In the genomic region with DNA sequence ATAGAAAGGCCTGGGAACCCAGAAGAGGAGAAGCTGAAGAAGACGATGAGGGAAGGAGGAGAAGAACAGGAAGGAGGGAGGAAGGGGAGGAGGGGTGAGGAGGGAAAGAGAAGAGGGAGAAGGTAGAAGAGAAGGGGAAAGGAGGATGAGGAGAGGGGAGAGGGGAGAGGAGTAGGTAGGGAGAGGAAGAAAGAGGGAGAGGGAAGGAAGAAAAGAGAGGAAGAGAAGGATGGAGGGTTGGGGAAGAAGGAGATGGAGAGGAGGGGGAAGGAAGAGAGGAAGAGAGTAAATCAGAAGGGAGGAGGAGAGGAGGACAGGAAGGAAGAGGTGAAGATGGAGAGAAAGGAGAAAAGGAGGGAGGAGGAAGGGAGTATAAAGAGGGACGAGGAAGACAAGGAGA, we compare ENCODE assay signal across 8 cellular contexts.
"Had no signal": no experiment of that assay in that cellular context is flagged by ENCODE, and none has a peak within 500 bp of the region (broad histone marks: within the 10 kb centered on the region; RNA-seq: fewer than 3 reads in every experiment).

No MANE protein-coding gene starts in this region.

- ATAC-seq: GM12878 had no signal

- DNase-seq: GDM1, GF-D8 had no signal

- H3K4me3 ChIP-seq: GM12878 had no signal

- FAIRE-seq: G401.6, GM12878, GM12891, GM12892, GM18507, GM19239 had no signal
